In genomic region chr4:106851686-106852085, GRCh38 we compare ENCODE assay signal across 16 cellular contexts.
"Had no signal": no experiment of that assay in that cellular context is flagged by ENCODE, and none has a peak within 500 bp of the region (broad histone marks: within the 10 kb centered on the region; RNA-seq: fewer than 3 reads in every experiment).

No MANE protein-coding gene starts in this region.

- ATAC-seq: effector memory CD8-positive, alpha-beta T cell; heart left ventricle; naive thymus-derived CD8-positive, alpha-beta T cell; sciatic nerve had no signal

- H3K27ac ChIP-seq: esophagus squamous epithelium, heart left ventricle, neutrophil, stomach, thoracic aorta had no signal

- DNase-seq: effector memory CD8-positive, alpha-beta T cell; esophagus squamous epithelium; heart left ventricle; hypothalamus; kidney glomerular epithelial cell; mesendoderm; naive thymus-derived CD8-positive, alpha-beta T cell; stimulated activated CD4-positive, alpha-beta T cell treated with anti-CD3 and anti-CD28 coated beads, Interleukin-12 subunit alpha, Interleukin-12 subunit beta, amount 100 ng/mL, for 4 hours; stimulated activated naive CD4-positive, alpha-beta T cell; stomach; substantia nigra; trophoblast cell had no signal

- H3K4me1 ChIP-seq: esophagus squamous epithelium, heart left ventricle, stomach had no signal

- H3K4me3 ChIP-seq: esophagus squamous epithelium, heart left ventricle, skin epidermis, stomach, thoracic aorta had no signal

- H3K36me3 ChIP-seq: esophagus squamous epithelium, heart left ventricle, neutrophil, stomach, thoracic aorta had no signal

- H3K9me3 ChIP-seq: esophagus squamous epithelium, neutrophil, stomach, thoracic aorta had no signal

- H3K27me3 ChIP-seq: esophagus squamous epithelium, heart left ventricle, neutrophil, stomach had no signal
